In genomic region chr2:137888845-137889244, GRCh38 we compare ENCODE assay signal across 8 cellular contexts.
DNase-seq lines count a peak whose midpoint lies in the region; ATAC-seq and TF ChIP-seq lines count a peak whose summit lies in the region.

No MANE protein-coding gene starts in this region.

- no peaks in the 10 kb centered on the region for H3K9me3 Mint-ChIP-seq in activated naive CD8-positive, alpha-beta T cell treated with anti-CD3 and anti-CD28 coated beads, Interleukin-2, amount 50 U/mL, for 24 hours

- H4K20me1 ChIP-seq in DND-41 (ENCODE audit: insufficient read depth, low read length), result no peaks in the 10 kb centered on the region

- H3K36me3 Mint-ChIP-seq in activated naive CD8-positive, alpha-beta T cell treated with anti-CD3 and anti-CD28 coated beads, Interleukin-2, amount 50 U/mL, for 24 hours (ENCODE audit: low read depth), result no peaks in the 10 kb centered on the region

- no peak overlapping the region for H3K27ac Mint-ChIP-seq in activated naive CD8-positive, alpha-beta T cell treated with anti-CD3 and anti-CD28 coated beads, Interleukin-2, amount 50 U/mL, for 24 hours

- H3K27me3 ChIP-seq in DND-41 (ENCODE audit: insufficient read depth, low read length, poor library complexity) (no peaks in the 10 kb centered on the region), WERI-Rb-1 (ENCODE audit: insufficient read depth, low read depth, severe bottlenecking) (no peaks in the 10 kb centered on the region)

- H3K4me3 ChIP-seq in DND-41 (ENCODE audit: low read depth in 1 of 2, low read length in 2 of 2), result no peak overlapping the region
- H3K4me3 ChIP-seq in WERI-Rb-1 (ENCODE audit: low read depth, low read length), result no peak overlapping the region

- DNase-seq in DND-41, result peak; percentile 5
- DNase-seq in Kasumi-1 (lab: John Stamatoyannopoulos, UW), result peak; percentile 3 to 19
- peak; percentile 71 for DNase-seq in WERI-Rb-1
- DNase-seq in left colon, result peak; percentile 28 to 67
- no peak for DNase-seq in activated naive CD8-positive, alpha-beta T cell treated with anti-CD3 and anti-CD28 coated beads, Interleukin-2, amount 50 U/mL, for 24 hours
- DNase-seq in activated CD4-positive, alpha-beta T cell treated with anti-CD3 and anti-CD28 coated beads, Interleukin-2, amount 50 U/mL, for 4 hours, result no peak

- no peaks in the 10 kb centered on the region for H3K79me2 ChIP-seq in DND-41 (ENCODE audit: insufficient read depth, low read length)

- H3K27ac ChIP-seq in DND-41 (ENCODE audit: low read length) (no peak overlapping the region), WERI-Rb-1 (no peak overlapping the region)

- H3K27me3 Mint-ChIP-seq in activated naive CD8-positive, alpha-beta T cell treated with anti-CD3 and anti-CD28 coated beads, Interleukin-2, amount 50 U/mL, for 24 hours, result peaks cover 7% of the 10 kb centered on the region

- TF ChIP-seq CTCF in DND-41 (IDR thresholded peaks at IDR 0.05; ENCODE audit: borderline replicate concordance, extremely low read depth, low read length, poor library complexity, severe bottlenecking) (peak; percentile 39), WERI-Rb-1 (IDR thresholded peaks at IDR 0.05; ENCODE audit: low read depth, low read length) (peak; percentile 74)

- no peaks in the 10 kb centered on the region for H3K9me3 ChIP-seq in DND-41 (ENCODE audit: insufficient read depth, low read length, severe bottlenecking)
- no peaks in the 10 kb centered on the region for H3K9me3 ChIP-seq in WERI-Rb-1 (ENCODE audit: severe bottlenecking)

- H3K4me1 ChIP-seq in DND-41 (ENCODE audit: insufficient read depth, low read length), result no peaks in the 10 kb centered on the region

- no peak overlapping the region for H2AFZ ChIP-seq in DND-41 (ENCODE audit: low read depth, low read length)

- no peak overlapping the region for H3K4me2 ChIP-seq in DND-41 (ENCODE audit: insufficient read depth, low read length)

- H3K36me3 ChIP-seq in DND-41 (ENCODE audit: insufficient read depth, low read length) (no peaks in the 10 kb centered on the region), WERI-Rb-1 (no peaks in the 10 kb centered on the region)

- intact Hi-C loops in left colon (cut with DNase I, micrococcal nuclease), result no loop called here

- no peak overlapping the region for H3K4me3 Mint-ChIP-seq in activated naive CD8-positive, alpha-beta T cell treated with anti-CD3 and anti-CD28 coated beads, Interleukin-2, amount 50 U/mL, for 24 hours

- H3K9ac ChIP-seq in DND-41 (ENCODE audit: low read depth, low read length), result no peak overlapping the region

- ATAC-seq in DND-41 (ENCODE audit: insufficient read depth, low read depth) (no peak), left colon (no peak), HG03432 (IDR thresholded peaks at IDR 0.05; ENCODE audit: unreplicated experiment) (no peak), GM19023 (IDR thresholded peaks at IDR 0.05; ENCODE audit: unreplicated experiment) (no peak)
- ATAC-seq in activated naive CD8-positive, alpha-beta T cell treated with anti-CD3 and anti-CD28 coated beads, Interleukin-2, amount 50 U/mL, for 24 hours, result no peak

- H3K4me1 Mint-ChIP-seq in activated naive CD8-positive, alpha-beta T cell treated with anti-CD3 and anti-CD28 coated beads, Interleukin-2, amount 50 U/mL, for 24 hours, result no peaks in the 10 kb centered on the region

Comparison
In these comparisons a context has a peak if more than half of its experiments do, and no peak if none do; other contexts are left out.
1. DNase-seq: peak in DND-41 (single experiment), Kasumi-1 (2 of 2), WERI-Rb-1 (single experiment) and left colon (2 of 2); none in activated naive CD8-positive, alpha-beta T cell treated with anti-CD3 and anti-CD28 coated beads, Interleukin-2, amount 50 U/mL, for 24 hours (single experiment) and activated CD4-positive, alpha-beta T cell treated with anti-CD3 and anti-CD28 coated beads, Interleukin-2, amount 50 U/mL, for 4 hours (0 of 2).